In genomic region chr9:121075251-121076036, GRCh38 we compare ENCODE assay signal across 8 cellular contexts. TPM values are rescaled to one million over a fixed set of nuclear protein-coding genes. Genes with fewer than 3 reads are reported as not detected.
DNase-seq lines count a peak whose midpoint lies in the region; ATAC-seq, FAIRE-seq and TF ChIP-seq lines count a peak whose summit lies in the region.

No MANE protein-coding gene starts in this region.

- H3K9me3 ChIP-seq in HAP-1: no peaks in the 10 kb centered on the region
- H3K9me3 ChIP-seq in HepG2 (ENCODE audit: low read length): no peaks in the 10 kb centered on the region
- no peaks in the 10 kb centered on the region for H3K9me3 ChIP-seq in thymus (ENCODE audit: control insufficient read depth)

- FAIRE-seq in HepG2 (lab: Jason Lieb, UNC): no peak

- ATAC-seq in HepG2 (no peak), GM18517 (IDR thresholded peaks at IDR 0.05; ENCODE audit: unreplicated experiment) (no peak)

- H3K36me3 ChIP-seq in HAP-1 (replicated peaks): no peaks in the 10 kb centered on the region
- no peaks in the 10 kb centered on the region for H3K36me3 ChIP-seq in HepG2 (replicated peaks in 1 of 2; ENCODE audit: control insufficient read depth in 1 of 2, insufficient read depth in 2 of 2, low read length in 2 of 2)
- peaks cover 3% of the 10 kb centered on the region for H3K36me3 ChIP-seq in thymus (ENCODE audit: control insufficient read depth, insufficient read depth)

- in situ Hi-C loops in HAP-1 (cut with MboI; ENCODE audit: low sequenced_read_pairs) (no loop called here), astrocyte of the spinal cord (cut with HindIII; ENCODE audit: low sequenced_read_pairs) (no loop called here), HepG2 (cut with HindIII; ENCODE audit: extremely low pct_ligation_motif_present, low pct_unique_long_range_greater_than_20kb) (no loop called here)

- POLR2A ChIA-PET in HepG2 (lab: Yijun Ruan, JAX): no interaction called here

- H3K4me2 ChIP-seq in HepG2 (ENCODE audit: low read depth, low read length): peak overlapping the region; percentile 83

- BruUV-seq in HepG2 (replicated peaks; lab: Mats Ljungman, UMichigan): TSS peak; percentile 73

- TF ChIP-seq POLR2A in HepG2 (IDR thresholded peaks at IDR 0.05; ENCODE audit: insufficient read depth in 1 of 2, low read depth in 2 of 2, low read length in 2 of 2): no peak; a peak in 1 of 4 replicates

- TF ChIP-seq CTCF in astrocyte of the spinal cord (IDR thresholded peaks at IDR 0.05; ENCODE audit: low read depth, low read length) (no peak), HepG2 (CRISPR knock-in tag; IDR thresholded peaks at IDR 0.05) (no peak)

- H3K4me1 ChIP-seq in HAP-1 (peaks cover 12% of the 10 kb centered on the region), HepG2 (ENCODE audit: insufficient read depth, low read length) (peaks cover 24% of the 10 kb centered on the region), thymus (ENCODE audit: control insufficient read depth, insufficient read depth, low read length) (peaks cover 8% of the 10 kb centered on the region)

- H3K27ac ChIP-seq in HepG2 (ENCODE audit: extremely low read length, insufficient read depth, low read length) (peak overlapping the region; percentile 73), thymus (ENCODE audit: low read depth) (peak overlapping the region; percentile 92)

- TF ChIP-seq RAD21 in HepG2 (CRISPR knock-in tag; IDR thresholded peaks at IDR 0.05): no peak

- DNase-seq in SHP77 treated with DMSO at 0.1 percent for 48 hours (lab: John Stamatoyannopoulos, UW) (peak; percentile 37), SHP77 (lab: John Stamatoyannopoulos, UW) (no peak), HAP-1 (ENCODE audit: low spot score in 2 of 2) (peak in 1 of 2 experiments; percentile 29), NCI-H1694 treated with DMSO at 0.1 percent for 48 hours (lab: John Stamatoyannopoulos, UW) (peak; percentile 38), astrocyte of the spinal cord (ENCODE audit: low read depth, low spot score) (no peak), HepG2 (ENCODE audit: low spot score) (no peak)

- H2AFZ ChIP-seq in HepG2 (ENCODE audit: low read length): peak overlapping the region; percentile 64

- H3K9ac ChIP-seq in HepG2 (ENCODE audit: insufficient read depth, low read depth, low read length): peak overlapping the region; percentile 76

- TF ChIP-seq EP300 in HepG2 (IDR thresholded peaks at IDR 0.05; ENCODE audit: low read depth in 2 of 2, low read length in 2 of 2) (no peak), HepG2 (CRISPR knock-in tag; IDR thresholded peaks at IDR 0.05; ENCODE audit: borderline replicate concordance) (no peak)

- H4K20me1 ChIP-seq in HepG2 (ENCODE audit: insufficient read depth, low read length): no peaks in the 10 kb centered on the region

- H3K4me3 ChIP-seq in HAP-1 (peak overlapping the region; percentile 80), astrocyte of the spinal cord (ENCODE audit: low read depth, low read length) (peak overlapping the region; percentile 61), HepG2 (replicated peaks in 1 of 3; ENCODE audit: insufficient read depth in 1 of 3, low read depth in 2 of 3, low read length in 3 of 3) (peak overlapping the region; percentile 68 to 81 (median 81)), thymus (ENCODE audit: low read length) (peak overlapping the region; percentile 98)

- H3K27me3 ChIP-seq in HAP-1 (ENCODE audit: low read depth): no peaks in the 10 kb centered on the region
- no peaks in the 10 kb centered on the region for H3K27me3 ChIP-seq in HepG2 (ENCODE audit: control insufficient read depth in 1 of 2, insufficient read depth in 2 of 2, low read length in 2 of 2)
- H3K27me3 ChIP-seq in thymus (ENCODE audit: control insufficient read depth, insufficient read depth): no peaks in the 10 kb centered on the region

- intact Hi-C loops in HepG2 (cut with micrococcal nuclease; ENCODE audit: unreplicated experiment): no loop called here

- no peaks in the 10 kb centered on the region for H3K79me2 ChIP-seq in HepG2 (ENCODE audit: insufficient read depth, low read length)

- WGBS in HepG2 (ENCODE audit: low lambda C conversion rate): 7% methylated on average over 19 of the region's 19 CpGs
- 6% methylated on average over 19 of the region's 19 CpGs for WGBS in thymus

- CTCF ChIA-PET in HepG2 (lab: Yijun Ruan, JAX; ENCODE audit: low intra/inter-chr PET ratio, low total read pairs): no interaction called here

TF ChIP-seq in HepG2, 621 proteins besides CTCF, POLR2A, EP300 and RAD21 (continues in another document):
- TF ChIP-seq PHF21A (CRISPR knock-in tag; IDR thresholded peaks at IDR 0.05) (no peak), FOXK1 (CRISPR knock-in tag; IDR thresholded peaks at IDR 0.05; ENCODE audit: borderline replicate concordance, low read depth) (no peak), FOXM1 (CRISPR knock-in tag; IDR thresholded peaks at IDR 0.05) (0 out of 2 replicates have a peak, but pooled peaks have one; percentile 26), MTA1 (CRISPR knock-in tag; IDR thresholded peaks at IDR 0.05; ENCODE audit: borderline replicate concordance) (no peak), ADNP (CRISPR knock-in tag; IDR thresholded peaks at IDR 0.05) (no peak), DBP (CRISPR knock-in tag; IDR thresholded peaks at IDR 0.05; ENCODE audit: not compliant biosample characterization) (no peak), ZBTB37 (CRISPR knock-in tag; IDR thresholded peaks at IDR 0.05) (no peak)

RNA-seq across cellular contexts. Expression of gene CNTRL, which starts 0.7 kb away (rescaled TPM):
- 11.8 and 14.4 TPM in 2 replicates for total RNA-seq in HepG2 (2016; rRNA removed; fragmentation: Illumina TruSeq; extraction: Trizol)
- total RNA-seq in HepG2 (2016; cell fraction: cytosol; rRNA removed; fragmentation: Illumina TruSeq; extraction: Trizol; ENCODE audit: low read depth): 4.7 and 4.8 TPM in 2 replicates
- total RNA-seq in HepG2 (2016; cell fraction: insoluble cytoplasmic fraction; rRNA removed; fragmentation: Illumina TruSeq; extraction: Trizol): 10.7 and 14.1 TPM in 2 replicates
- total RNA-seq in HepG2 (2016; cell fraction: membrane; rRNA removed; fragmentation: Illumina TruSeq; extraction: Trizol): 4.7 and 5.0 TPM in 2 replicates
- 12.3 and 17.2 TPM in 2 replicates for total RNA-seq in HepG2 (2016; cell fraction: nucleus; rRNA removed; fragmentation: Illumina TruSeq; extraction: Trizol)
- 6.1 and 7.5 TPM in 2 replicates for polyA plus RNA-seq in HepG2 (2011; rRNA removed)
- 4.1 and 4.2 TPM in 2 replicates for polyA plus RNA-seq in HepG2 (2011; cell fraction: cytosol; rRNA removed)
- 9.1 and 9.5 TPM in 2 replicates for polyA plus RNA-seq in HepG2 (2011; cell fraction: nucleus; rRNA removed)
- 6.3 and 8.4 TPM in 2 replicates for polyA plus RNA-seq in HepG2 (2012)
- 0.28 and 0.37 TPM in 2 replicates for polyA plus RNA-seq in HepG2 (2016; cell fraction: cytosol; fragmentation: Illumina TruSeq; extraction: Trizol; ENCODE audit: low read depth)
- polyA plus RNA-seq in HepG2 (2016; cell fraction: insoluble cytoplasmic fraction; fragmentation: Illumina TruSeq; extraction: Trizol; ENCODE audit: low read depth): 10.8 and 10.9 TPM in 2 replicates
- polyA plus RNA-seq in HepG2 (2016; cell fraction: membrane; fragmentation: Illumina TruSeq; extraction: Trizol; ENCODE audit: low read depth): 1.1 and 1.5 TPM in 2 replicates
- 15.8 and 17.4 TPM in 2 replicates for polyA plus RNA-seq in HepG2 (2016; cell fraction: nucleus; fragmentation: Illumina TruSeq; extraction: Trizol; ENCODE audit: insufficient read depth, low read depth)
- 7.3 and 10.6 TPM in 2 replicates for polyA minus RNA-seq in HepG2 (2011; rRNA and poly(A)+ RNA removed; ENCODE audit: low replicate concordance)
- 6.8 TPM in 2 replicates for polyA minus RNA-seq in HepG2 (2011; cell fraction: cytosol; rRNA and poly(A)+ RNA removed)
- 22.9 and 30.5 TPM in 2 replicates for polyA minus RNA-seq in HepG2 (2011; cell fraction: nucleus; rRNA and poly(A)+ RNA removed)
- polyA plus RNA-seq in thymus: 24.1 TPM

RNA-seq across cellular contexts. Expression of gene C5, which starts 25.4 kb away (rescaled TPM):
- 29.8 and 57.6 TPM in 2 replicates for total RNA-seq in HepG2 (2016; rRNA removed; fragmentation: Illumina TruSeq; extraction: Trizol)
- 5.8 and 7.1 TPM in 2 replicates for total RNA-seq in HepG2 (2016; cell fraction: cytosol; rRNA removed; fragmentation: Illumina TruSeq; extraction: Trizol; ENCODE audit: low read depth)
- total RNA-seq in HepG2 (2016; cell fraction: insoluble cytoplasmic fraction; rRNA removed; fragmentation: Illumina TruSeq; extraction: Trizol): 28.2 and 56.6 TPM in 2 replicates
- 5.7 and 8.3 TPM in 2 replicates for total RNA-seq in HepG2 (2016; cell fraction: membrane; rRNA removed; fragmentation: Illumina TruSeq; extraction: Trizol)
- 61.5 and 74.8 TPM in 2 replicates for total RNA-seq in HepG2 (2016; cell fraction: nucleus; rRNA removed; fragmentation: Illumina TruSeq; extraction: Trizol)
- polyA plus RNA-seq in HepG2 (2011; rRNA removed): 192 and 242 TPM in 2 replicates
- polyA plus RNA-seq in HepG2 (2011; cell fraction: cytosol; rRNA removed): 79.8 and 172 TPM in 2 replicates
- polyA plus RNA-seq in HepG2 (2011; cell fraction: nucleus; rRNA removed): 116 and 151 TPM in 2 replicates
- 82.5 and 211 TPM in 2 replicates for polyA plus RNA-seq in HepG2 (2012)
- 1.4 and 1.8 TPM in 2 replicates for polyA plus RNA-seq in HepG2 (2016; cell fraction: cytosol; fragmentation: Illumina TruSeq; extraction: Trizol; ENCODE audit: low read depth)
- polyA plus RNA-seq in HepG2 (2016; cell fraction: insoluble cytoplasmic fraction; fragmentation: Illumina TruSeq; extraction: Trizol; ENCODE audit: low read depth): 14.3 and 16.7 TPM in 2 replicates
- 2.3 and 2.7 TPM in 2 replicates for polyA plus RNA-seq in HepG2 (2016; cell fraction: membrane; fragmentation: Illumina TruSeq; extraction: Trizol; ENCODE audit: low read depth)
- 55.2 and 57.5 TPM in 2 replicates for polyA plus RNA-seq in HepG2 (2016; cell fraction: nucleus; fragmentation: Illumina TruSeq; extraction: Trizol; ENCODE audit: insufficient read depth, low read depth)
- 1.5 and 59.8 TPM in 2 replicates for polyA minus RNA-seq in HepG2 (2011; rRNA and poly(A)+ RNA removed; ENCODE audit: low replicate concordance)
- 115 and 233 TPM in 2 replicates for polyA minus RNA-seq in HepG2 (2011; cell fraction: cytosol; rRNA and poly(A)+ RNA removed)
- polyA minus RNA-seq in HepG2 (2011; cell fraction: nucleus; rRNA and poly(A)+ RNA removed): 307 and 447 TPM in 2 replicates
- 2.4 TPM for polyA plus RNA-seq in thymus

Comparison
In these comparisons a context has a peak if more than half of its experiments do, and no peak if none do; other contexts are left out.
1. DNase-seq: peak in SHP77 treated with DMSO at 0.1 percent for 48 hours (single experiment) and NCI-H1694 treated with DMSO at 0.1 percent for 48 hours (single experiment); none in SHP77 (0 of 2), astrocyte of the spinal cord (single experiment) and HepG2 (single experiment).
2. Peak in every context shown above with its lines, with median percentiles within 50 percentile points of each other: H3K4me3 ChIP-seq.